Comparison of ENCODE assay signal across 1 cellular context in the genomic region with DNA sequence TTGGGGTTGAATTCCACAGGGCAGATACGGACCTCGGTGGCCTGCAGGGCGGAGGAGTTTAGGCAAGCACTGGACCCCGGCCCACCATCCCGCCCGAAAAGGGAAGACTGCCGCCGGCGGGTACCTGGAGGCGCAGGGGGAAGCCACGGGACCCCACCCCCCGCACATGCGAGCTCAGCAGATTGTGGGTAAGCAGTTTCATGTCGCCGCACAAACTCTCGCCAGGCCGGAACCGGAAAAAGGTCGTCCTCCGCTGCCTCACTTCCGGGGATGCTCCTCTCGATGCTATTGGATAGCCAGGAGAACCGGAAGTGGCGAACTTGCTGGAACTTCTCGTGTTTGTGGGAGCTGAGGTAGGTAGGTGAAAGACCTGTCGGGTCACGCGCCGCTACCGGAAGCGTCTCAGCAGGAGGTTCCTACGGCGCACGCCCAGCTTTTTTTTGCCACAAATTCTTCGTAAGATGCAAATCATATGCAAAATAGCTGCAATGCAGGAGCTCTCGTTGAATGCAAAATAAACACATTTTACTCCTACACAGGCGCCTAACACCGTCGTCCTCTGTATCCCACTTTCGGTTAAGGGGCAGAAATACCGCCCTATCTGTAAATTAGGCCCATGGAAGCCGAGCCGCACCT.
TF ChIP-seq lines count a peak whose summit lies in the region.

A gene (minus strand): TSS at position 235 of the 636 bp plus-strand sequence. CDS start 33 bp downstream, at position 202.

TF ChIP-seq in HEK293, 187 proteins besides CTCF, POLR2A, EP300 and RAD21 (continued from another document and continues in another):
- TF ChIP-seq, protein P1, sequence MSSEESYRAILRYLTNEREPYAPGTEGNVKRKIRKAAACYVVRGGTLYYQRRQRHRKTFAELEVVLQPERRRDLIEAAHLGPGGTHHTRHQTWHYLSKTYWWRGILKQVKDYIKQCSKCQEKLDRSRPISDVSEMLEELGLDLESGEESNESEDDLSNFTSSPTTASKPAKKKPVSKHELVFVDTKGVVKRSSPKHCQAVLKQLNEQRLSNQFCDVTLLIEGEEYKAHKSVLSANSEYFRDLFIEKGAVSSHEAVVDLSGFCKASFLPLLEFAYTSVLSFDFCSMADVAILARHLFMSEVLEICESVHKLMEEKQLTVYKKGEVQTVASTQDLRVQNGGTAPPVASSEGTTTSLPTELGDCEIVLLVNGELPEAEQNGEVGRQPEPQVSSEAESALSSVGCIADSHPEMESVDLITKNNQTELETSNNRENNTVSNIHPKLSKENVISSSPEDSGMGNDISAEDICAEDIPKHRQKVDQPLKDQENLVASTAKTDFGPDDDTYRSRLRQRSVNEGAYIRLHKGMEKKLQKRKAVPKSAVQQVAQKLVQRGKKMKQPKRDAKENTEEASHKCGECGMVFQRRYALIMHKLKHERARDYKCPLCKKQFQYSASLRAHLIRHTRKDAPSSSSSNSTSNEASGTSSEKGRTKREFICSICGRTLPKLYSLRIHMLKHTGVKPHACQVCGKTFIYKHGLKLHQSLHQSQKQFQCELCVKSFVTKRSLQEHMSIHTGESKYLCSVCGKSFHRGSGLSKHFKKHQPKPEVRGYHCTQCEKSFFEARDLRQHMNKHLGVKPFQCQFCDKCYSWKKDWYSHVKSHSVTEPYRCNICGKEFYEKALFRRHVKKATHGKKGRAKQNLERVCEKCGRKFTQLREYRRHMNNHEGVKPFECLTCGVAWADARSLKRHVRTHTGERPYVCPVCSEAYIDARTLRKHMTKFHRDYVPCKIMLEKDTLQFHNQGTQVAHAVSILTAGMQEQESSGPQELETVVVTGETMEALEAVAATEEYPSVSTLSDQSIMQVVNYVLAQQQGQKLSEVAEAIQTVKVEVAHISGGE (tag by site-specific recombination; conservative IDR thresholded peaks at IDR 0.05; ENCODE audit: low read depth): peak; percentile 93
- no peak for TF ChIP-seq ZNF175 (tag by site-specific recombination; IDR thresholded peaks at IDR 0.05)
- TF ChIP-seq ZNF658 (tag by site-specific recombination; IDR thresholded peaks at IDR 0.05): no peak
- TF ChIP-seq KLF7 (tag by site-specific recombination; IDR thresholded peaks at IDR 0.05; ENCODE audit: borderline replicate concordance): peak; percentile 32; the same call in 1 of the 2 replicates
- no peak for TF ChIP-seq FEZF1 (tag by site-specific recombination; IDR thresholded peaks at IDR 0.05)
- TF ChIP-seq ZBTB7A (tag by site-specific recombination; IDR thresholded peaks at IDR 0.05; ENCODE audit: low read depth): no peak
- peak; percentile 53; the same call in 1 of the 2 replicates for TF ChIP-seq EGR2 (tag by site-specific recombination; IDR thresholded peaks at IDR 0.05; ENCODE audit: low read depth)
- peak; percentile 66 for TF ChIP-seq KLF9 (tag by site-specific recombination; IDR thresholded peaks at IDR 0.05; ENCODE audit: low read depth)
- TF ChIP-seq MZF1 (tag by site-specific recombination; IDR thresholded peaks at IDR 0.05; ENCODE audit: borderline replicate concordance): no peak
- TF ChIP-seq, protein P2, sequence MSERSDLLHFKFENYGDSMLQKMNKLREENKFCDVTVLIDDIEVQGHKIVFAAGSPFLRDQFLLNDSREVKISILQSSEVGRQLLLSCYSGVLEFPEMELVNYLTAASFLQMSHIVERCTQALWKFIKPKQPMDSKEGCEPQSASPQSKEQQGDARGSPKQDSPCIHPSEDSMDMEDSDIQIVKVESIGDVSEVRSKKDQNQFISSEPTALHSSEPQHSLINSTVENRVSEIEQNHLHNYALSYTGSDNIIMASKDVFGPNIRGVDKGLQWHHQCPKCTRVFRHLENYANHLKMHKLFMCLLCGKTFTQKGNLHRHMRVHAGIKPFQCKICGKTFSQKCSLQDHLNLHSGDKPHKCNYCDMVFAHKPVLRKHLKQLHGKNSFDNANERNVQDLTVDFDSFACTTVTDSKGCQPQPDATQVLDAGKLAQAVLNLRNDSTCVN (tag by site-specific recombination; optimal IDR thresholded peaks at IDR 0.05): peak; percentile 46
- TF ChIP-seq, protein P3, sequence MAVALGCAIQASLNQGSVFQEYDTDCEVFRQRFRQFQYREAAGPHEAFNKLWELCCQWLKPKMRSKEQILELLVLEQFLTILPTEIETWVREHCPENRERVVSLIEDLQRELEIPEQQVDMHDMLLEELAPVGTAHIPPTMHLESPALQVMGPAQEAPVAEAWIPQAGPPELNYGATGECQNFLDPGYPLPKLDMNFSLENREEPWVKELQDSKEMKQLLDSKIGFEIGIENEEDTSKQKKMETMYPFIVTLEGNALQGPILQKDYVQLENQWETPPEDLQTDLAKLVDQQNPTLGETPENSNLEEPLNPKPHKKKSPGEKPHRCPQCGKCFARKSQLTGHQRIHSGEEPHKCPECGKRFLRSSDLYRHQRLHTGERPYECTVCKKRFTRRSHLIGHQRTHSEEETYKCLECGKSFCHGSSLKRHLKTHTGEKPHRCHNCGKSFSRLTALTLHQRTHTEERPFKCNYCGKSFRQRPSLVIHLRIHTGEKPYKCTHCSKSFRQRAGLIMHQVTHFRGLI (tag by site-specific recombination; IDR thresholded peaks at IDR 0.05): no peak; the same call in 1 of the 2 replicates
- TF ChIP-seq SP3 (tag by site-specific recombination; IDR thresholded peaks at IDR 0.05): peak; percentile 48; the same call in 1 of the 2 replicates
- no peak for TF ChIP-seq OVOL3 (tag by site-specific recombination; IDR thresholded peaks at IDR 0.05)
- peak; percentile 53; the same call in 1 of the 2 replicates for TF ChIP-seq ZBTB21 (tag by site-specific recombination; IDR thresholded peaks at IDR 0.05)
- TF ChIP-seq, protein P4, sequence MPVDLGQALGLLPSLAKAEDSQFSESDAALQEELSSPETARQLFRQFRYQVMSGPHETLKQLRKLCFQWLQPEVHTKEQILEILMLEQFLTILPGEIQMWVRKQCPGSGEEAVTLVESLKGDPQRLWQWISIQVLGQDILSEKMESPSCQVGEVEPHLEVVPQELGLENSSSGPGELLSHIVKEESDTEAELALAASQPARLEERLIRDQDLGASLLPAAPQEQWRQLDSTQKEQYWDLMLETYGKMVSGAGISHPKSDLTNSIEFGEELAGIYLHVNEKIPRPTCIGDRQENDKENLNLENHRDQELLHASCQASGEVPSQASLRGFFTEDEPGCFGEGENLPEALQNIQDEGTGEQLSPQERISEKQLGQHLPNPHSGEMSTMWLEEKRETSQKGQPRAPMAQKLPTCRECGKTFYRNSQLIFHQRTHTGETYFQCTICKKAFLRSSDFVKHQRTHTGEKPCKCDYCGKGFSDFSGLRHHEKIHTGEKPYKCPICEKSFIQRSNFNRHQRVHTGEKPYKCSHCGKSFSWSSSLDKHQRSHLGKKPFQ (tag by site-specific recombination; IDR thresholded peaks at IDR 0.05): no peak
- no peak for TF ChIP-seq ZNF221 (tag by site-specific recombination; IDR thresholded peaks at IDR 0.05; ENCODE audit: borderline replicate concordance)
- peak; percentile 37; the same call in 1 of the 2 replicates for TF ChIP-seq TRIM28 (IDR thresholded peaks at IDR 0.05; ENCODE audit: borderline replicate concordance, low read length)
- peak; percentile 77; the same call in 1 of the 2 replicates for TF ChIP-seq ZNF501 (tag by site-specific recombination; IDR thresholded peaks at IDR 0.05)
- no peak for TF ChIP-seq ZNF623 (tag by site-specific recombination; IDR thresholded peaks at IDR 0.05)
- TF ChIP-seq ZNF2 (tag by site-specific recombination; IDR thresholded peaks at IDR 0.05): peak; percentile 63; the same call in 1 of the 2 replicates
- peak; percentile 52; the same call in 1 of the 2 replicates for TF ChIP-seq ZNF24 (tag by site-specific recombination; IDR thresholded peaks at IDR 0.05)
- peak; percentile 90 for TF ChIP-seq ZNF76 (tag by site-specific recombination; IDR thresholded peaks at IDR 0.05; ENCODE audit: borderline replicate concordance, low read depth)
- TF ChIP-seq ZEB2 (tag by site-specific recombination; IDR thresholded peaks at IDR 0.05): peak; percentile 65
- TF ChIP-seq ZFHX2 (tag by site-specific recombination; conservative IDR thresholded peaks at IDR 0.05): peak; percentile 28
- no peak for TF ChIP-seq KLF1 (tag by site-specific recombination; IDR thresholded peaks at IDR 0.05)
- TF ChIP-seq, protein P5, sequence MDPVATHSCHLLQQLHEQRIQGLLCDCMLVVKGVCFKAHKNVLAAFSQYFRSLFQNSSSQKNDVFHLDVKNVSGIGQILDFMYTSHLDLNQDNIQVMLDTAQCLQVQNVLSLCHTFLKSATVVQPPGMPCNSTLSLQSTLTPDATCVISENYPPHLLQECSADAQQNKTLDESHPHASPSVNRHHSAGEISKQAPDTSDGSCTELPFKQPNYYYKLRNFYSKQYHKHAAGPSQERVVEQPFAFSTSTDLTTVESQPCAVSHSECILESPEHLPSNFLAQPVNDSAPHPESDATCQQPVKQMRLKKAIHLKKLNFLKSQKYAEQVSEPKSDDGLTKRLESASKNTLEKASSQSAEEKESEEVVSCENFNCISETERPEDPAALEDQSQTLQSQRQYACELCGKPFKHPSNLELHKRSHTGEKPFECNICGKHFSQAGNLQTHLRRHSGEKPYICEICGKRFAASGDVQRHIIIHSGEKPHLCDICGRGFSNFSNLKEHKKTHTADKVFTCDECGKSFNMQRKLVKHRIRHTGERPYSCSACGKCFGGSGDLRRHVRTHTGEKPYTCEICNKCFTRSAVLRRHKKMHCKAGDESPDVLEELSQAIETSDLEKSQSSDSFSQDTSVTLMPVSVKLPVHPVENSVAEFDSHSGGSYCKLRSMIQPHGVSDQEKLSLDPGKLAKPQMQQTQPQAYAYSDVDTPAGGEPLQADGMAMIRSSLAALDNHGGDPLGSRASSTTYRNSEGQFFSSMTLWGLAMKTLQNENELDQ (tag by site-specific recombination; IDR thresholded peaks at IDR 0.05; ENCODE audit: low read depth): no peak
- peak; percentile 85 for TF ChIP-seq ZBTB17 (tag by site-specific recombination; IDR thresholded peaks at IDR 0.05)
- peak; percentile 43; the same call in 1 of the 2 replicates for TF ChIP-seq ZNF561 (tag by site-specific recombination; IDR thresholded peaks at IDR 0.05; ENCODE audit: borderline replicate concordance)
- TF ChIP-seq WT1 (tag by site-specific recombination; IDR thresholded peaks at IDR 0.05): no peak
- TF ChIP-seq ZNF629 (tag by site-specific recombination; IDR thresholded peaks at IDR 0.05): peak; percentile 83
- TF ChIP-seq, protein P6, sequence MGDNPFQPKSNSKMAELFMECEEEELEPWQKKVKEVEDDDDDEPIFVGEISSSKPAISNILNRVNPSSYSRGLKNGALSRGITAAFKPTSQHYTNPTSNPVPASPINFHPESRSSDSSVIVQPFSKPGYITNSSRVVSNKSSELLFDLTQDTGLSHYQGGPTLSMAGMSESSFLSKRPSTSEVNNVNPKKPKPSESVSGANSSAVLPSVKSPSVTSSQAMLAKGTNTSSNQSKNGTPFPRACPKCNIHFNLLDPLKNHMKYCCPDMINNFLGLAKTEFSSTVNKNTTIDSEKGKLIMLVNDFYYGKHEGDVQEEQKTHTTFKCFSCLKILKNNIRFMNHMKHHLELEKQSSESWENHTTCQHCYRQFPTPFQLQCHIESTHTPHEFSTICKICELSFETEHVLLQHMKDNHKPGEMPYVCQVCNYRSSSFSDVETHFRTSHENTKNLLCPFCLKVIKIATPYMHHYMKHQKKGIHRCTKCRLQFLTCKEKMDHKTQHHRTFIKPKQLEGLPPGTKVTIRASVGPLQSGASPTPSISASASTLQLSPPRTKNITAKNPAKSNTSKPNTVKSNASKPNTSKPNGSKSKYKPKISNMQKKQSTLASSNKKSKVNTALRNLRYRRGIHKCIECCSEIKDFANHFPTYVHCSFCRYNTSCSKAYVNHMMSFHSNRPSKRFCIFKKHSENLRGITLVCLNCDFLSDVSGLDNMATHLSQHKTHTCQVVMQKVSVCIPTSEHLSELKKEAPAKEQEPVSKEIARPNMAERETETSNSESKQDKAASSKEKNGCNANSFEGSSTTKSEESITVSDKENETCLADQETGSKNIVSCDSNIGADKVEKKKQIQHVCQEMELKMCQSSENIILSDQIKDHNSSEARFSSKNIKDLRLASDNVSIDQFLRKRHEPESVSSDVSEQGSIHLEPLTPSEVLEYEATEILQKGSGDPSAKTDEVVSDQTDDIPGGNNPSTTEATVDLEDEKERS (tag by site-specific recombination; IDR thresholded peaks at IDR 0.05): no peak
- peak; percentile 87 for TF ChIP-seq SP2 (tag by site-specific recombination; IDR thresholded peaks at IDR 0.05)
- TF ChIP-seq, protein P7, sequence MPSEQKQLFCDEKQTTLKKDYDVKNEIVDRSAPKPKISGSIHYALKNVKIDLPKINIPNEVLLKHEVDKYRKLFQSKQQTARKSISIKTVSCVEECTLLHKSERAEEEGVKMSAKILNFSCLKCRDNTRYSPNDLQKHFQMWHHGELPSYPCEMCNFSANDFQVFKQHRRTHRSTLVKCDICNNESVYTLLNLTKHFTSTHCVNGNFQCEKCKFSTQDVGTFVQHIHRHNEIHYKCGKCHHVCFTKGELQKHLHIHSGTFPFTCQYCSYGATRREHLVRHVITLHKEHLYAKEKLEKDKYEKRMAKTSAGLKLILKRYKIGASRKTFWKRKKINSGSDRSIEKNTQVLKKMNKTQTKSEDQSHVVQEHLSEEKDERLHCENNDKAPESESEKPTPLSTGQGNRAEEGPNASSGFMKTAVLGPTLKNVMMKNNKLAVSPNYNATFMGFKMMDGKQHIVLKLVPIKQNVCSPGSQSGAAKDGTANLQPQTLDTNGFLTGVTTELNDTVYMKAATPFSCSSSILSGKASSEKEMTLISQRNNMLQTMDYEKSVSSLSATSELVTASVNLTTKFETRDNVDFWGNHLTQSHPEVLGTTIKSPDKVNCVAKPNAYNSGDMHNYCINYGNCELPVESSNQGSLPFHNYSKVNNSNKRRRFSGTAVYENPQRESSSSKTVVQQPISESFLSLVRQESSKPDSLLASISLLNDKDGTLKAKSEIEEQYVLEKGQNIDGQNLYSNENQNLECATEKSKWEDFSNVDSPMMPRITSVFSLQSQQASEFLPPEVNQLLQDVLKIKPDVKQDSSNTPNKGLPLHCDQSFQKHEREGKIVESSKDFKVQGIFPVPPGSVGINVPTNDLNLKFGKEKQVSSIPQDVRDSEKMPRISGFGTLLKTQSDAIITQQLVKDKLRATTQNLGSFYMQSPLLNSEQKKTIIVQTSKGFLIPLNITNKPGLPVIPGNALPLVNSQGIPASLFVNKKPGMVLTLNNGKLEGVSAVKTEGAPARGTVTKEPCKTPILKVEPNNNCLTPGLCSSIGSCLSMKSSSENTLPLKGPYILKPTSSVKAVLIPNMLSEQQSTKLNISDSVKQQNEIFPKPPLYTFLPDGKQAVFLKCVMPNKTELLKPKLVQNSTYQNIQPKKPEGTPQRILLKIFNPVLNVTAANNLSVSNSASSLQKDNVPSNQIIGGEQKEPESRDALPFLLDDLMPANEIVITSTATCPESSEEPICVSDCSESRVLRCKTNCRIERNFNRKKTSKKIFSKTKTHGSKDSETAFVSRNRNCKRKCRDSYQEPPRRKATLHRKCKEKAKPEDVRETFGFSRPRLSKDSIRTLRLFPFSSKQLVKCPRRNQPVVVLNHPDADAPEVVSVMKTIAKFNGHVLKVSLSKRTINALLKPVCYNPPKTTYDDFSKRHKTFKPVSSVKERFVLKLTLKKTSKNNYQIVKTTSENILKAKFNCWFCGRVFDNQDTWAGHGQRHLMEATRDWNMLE (tag by site-specific recombination; conservative IDR thresholded peaks at IDR 0.05; ENCODE audit: low read depth): peak; percentile 87
- peak; percentile 36 for TF ChIP-seq GLIS1 (tag by site-specific recombination; IDR thresholded peaks at IDR 0.05)
